In the genomic region with DNA sequence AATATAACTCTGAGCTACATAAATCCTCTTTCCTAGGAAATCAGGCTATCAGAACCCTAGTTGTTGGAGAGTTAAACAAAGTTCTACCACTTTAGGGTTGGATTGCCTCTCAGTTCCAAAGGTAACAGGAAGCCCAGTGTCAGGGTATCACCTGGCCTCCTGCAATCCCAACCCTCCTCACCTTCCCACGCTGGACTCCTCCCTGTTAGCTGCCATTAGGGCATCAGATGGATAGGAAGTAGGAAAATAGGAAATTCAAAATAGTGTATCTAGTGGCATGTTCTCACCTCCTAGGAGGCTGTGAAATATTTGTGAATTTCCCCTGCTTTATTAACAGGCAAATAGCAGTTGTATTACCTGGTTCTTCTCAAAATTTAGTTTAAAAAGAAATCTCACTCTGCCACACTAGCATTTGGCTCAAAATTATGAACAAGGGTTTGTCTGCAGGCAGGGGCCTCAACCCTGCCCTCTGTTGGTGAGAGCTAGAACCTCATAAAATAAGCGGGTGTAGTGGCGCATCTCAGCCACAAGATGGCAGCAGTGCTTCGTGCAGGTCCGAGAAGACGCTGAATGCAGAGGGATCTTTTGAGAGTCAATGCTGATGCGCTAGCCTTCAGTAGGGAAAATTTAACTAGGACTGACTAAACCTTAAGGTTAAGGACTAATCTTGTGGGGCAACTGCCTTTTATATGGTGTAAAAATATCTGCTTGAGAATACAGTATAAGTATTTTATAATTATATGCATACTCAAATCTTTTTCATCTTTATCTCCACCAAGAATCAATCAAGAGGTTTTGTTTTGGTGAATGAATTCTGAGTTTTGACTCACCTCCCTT, we compare ENCODE assay signal across 8 cellular contexts.
A peak's percentile ranks its signal among the peaks of the same experiment; 100 is the strongest.
DNase-seq lines count a peak whose midpoint lies in the region; ATAC-seq and TF ChIP-seq lines count a peak whose summit lies in the region.

No MANE protein-coding gene starts in this region.

- H3K36me3 Mint-ChIP-seq in activated T-helper 2 cell treated with anti-CD3 and anti-CD28 coated beads, Interferon-gamma antibody, Interleukin-2, Interleukin-4, amounts not matched to agents 10 μg/mL and 5 μg/mL and 100 μg/mL, durations not matched to agents 14 hours and 24 hours and 36 hours (ENCODE audit: low read depth): no peaks in the 10 kb centered on the region

- intact Hi-C loops in activated T-helper 2 cell treated with anti-CD3 and anti-CD28 coated beads, Interferon-gamma antibody, Interleukin-2, Interleukin-4, amounts not matched to agents 10 μg/mL and 5 μg/mL and 100 μg/mL, durations not matched to agents 14 hours and 24 hours and 36 hours (cut with micrococcal nuclease): loop anchor here (1.0 to 10.0 kb wide), 5 partner anchors 103 to 915 kb away; no protein-coding TSS in a partner anchor

- H3K36me3 ChIP-seq in MG63 (no peaks in the 10 kb centered on the region), RWPE2 (ENCODE audit: low read depth) (no peaks in the 10 kb centered on the region), osteoblast (ENCODE audit: insufficient read depth, low read length) (no peaks in the 10 kb centered on the region), tibial nerve (no peaks in the 10 kb centered on the region)

- WGBS in tibial nerve, 2 donors: 7 to 8% methylated on average over 7 of the region's 7 CpGs

- no peak for TF ChIP-seq EP300 in tibial nerve (IDR thresholded peaks at IDR 0.05)

- no peak overlapping the region for H3K27ac Mint-ChIP-seq in activated T-helper 2 cell treated with anti-CD3 and anti-CD28 coated beads, Interferon-gamma antibody, Interleukin-2, Interleukin-4, amounts not matched to agents 10 μg/mL and 5 μg/mL and 100 μg/mL, durations not matched to agents 14 hours and 24 hours and 36 hours

- H3K4me3 Mint-ChIP-seq in activated T-helper 2 cell treated with anti-CD3 and anti-CD28 coated beads, Interferon-gamma antibody, Interleukin-2, Interleukin-4, amounts not matched to agents 10 μg/mL and 5 μg/mL and 100 μg/mL, durations not matched to agents 14 hours and 24 hours and 36 hours (ENCODE audit: low read depth): no peak overlapping the region

- H3K4me2 ChIP-seq in osteoblast (ENCODE audit: insufficient read depth, low read length): no peak overlapping the region

- no peaks in the 10 kb centered on the region for H3K9me3 Mint-ChIP-seq in activated T-helper 2 cell treated with anti-CD3 and anti-CD28 coated beads, Interferon-gamma antibody, Interleukin-2, Interleukin-4, amounts not matched to agents 10 μg/mL and 5 μg/mL and 100 μg/mL, durations not matched to agents 14 hours and 24 hours and 36 hours

- H3K79me2 ChIP-seq in osteoblast (ENCODE audit: insufficient read depth, low read length): no peaks in the 10 kb centered on the region

- no peaks in the 10 kb centered on the region for H3K4me1 Mint-ChIP-seq in activated T-helper 2 cell treated with anti-CD3 and anti-CD28 coated beads, Interferon-gamma antibody, Interleukin-2, Interleukin-4, amounts not matched to agents 10 μg/mL and 5 μg/mL and 100 μg/mL, durations not matched to agents 14 hours and 24 hours and 36 hours (ENCODE audit: low read depth)

- no peaks in the 10 kb centered on the region for H4K20me1 ChIP-seq in osteoblast (ENCODE audit: insufficient read depth, low read length)

- no peaks in the 10 kb centered on the region for H3K9me3 ChIP-seq in MG63
- H3K9me3 ChIP-seq in RWPE2 (ENCODE audit: severe bottlenecking): no peaks in the 10 kb centered on the region
- H3K9me3 ChIP-seq in osteoblast (ENCODE audit: low read depth, low read length): no peaks in the 10 kb centered on the region
- H3K9me3 ChIP-seq in tibial nerve: no peaks in the 10 kb centered on the region

- peak; percentile 46; the same call in 2 of the 3 replicates for ATAC-seq in RWPE2 (ENCODE audit: low read depth)

- H3K27ac ChIP-seq in RWPE2 (ENCODE audit: poor library complexity, severe bottlenecking) (no peak overlapping the region), osteoblast (ENCODE audit: low read depth, low read length) (no peak overlapping the region), tibial nerve (no peak overlapping the region)

- no peak overlapping the region for H2AFZ ChIP-seq in osteoblast (ENCODE audit: low read length)

- TF ChIP-seq POLR2A in tibial nerve (IDR thresholded peaks at IDR 0.05): no peak

- H3K27me3 ChIP-seq in MG63 (no peaks in the 10 kb centered on the region), RWPE2 (ENCODE audit: insufficient read depth, poor library complexity, severe bottlenecking) (no peaks in the 10 kb centered on the region), osteoblast (ENCODE audit: insufficient read depth, low read length) (no peaks in the 10 kb centered on the region), tibial nerve (peaks cover 0 to 3% of the 10 kb centered on the region in 2 donors)

- H3K4me3 ChIP-seq in MG63 (no peak overlapping the region), RWPE2 (ENCODE audit: severe bottlenecking) (no peak overlapping the region), osteoblast (ENCODE audit: insufficient read depth, low read length) (no peak overlapping the region), tibial nerve (no peak overlapping the region)

- peak; percentile 100 for TF ChIP-seq CTCF in RWPE2 (IDR thresholded peaks at IDR 0.05; ENCODE audit: poor library complexity, severe bottlenecking)
- TF ChIP-seq CTCF in osteoblast (IDR thresholded peaks at IDR 0.05; ENCODE audit: extremely low read depth, low read depth, low read length): peak; percentile 100
- TF ChIP-seq CTCF in tibial nerve (IDR thresholded peaks at IDR 0.05): peak; percentile 99 to 100 (median 100)

- H3K4me1 ChIP-seq in RWPE2 (ENCODE audit: insufficient read depth, poor library complexity, severe bottlenecking) (no peaks in the 10 kb centered on the region), osteoblast (ENCODE audit: insufficient read depth, low read length) (peaks cover 7% of the 10 kb centered on the region), tibial nerve (no peaks in the 10 kb centered on the region)

- DNase-seq in GM04503 (ENCODE audit: low read depth) (peak; percentile 32), HCEC 1CT (peak; percentile 67), MG63 (peak; percentile 17), RWPE2 (ENCODE audit: low spot score) (no peak), foreskin melanocyte (peak; percentile 62), osteoblast (ENCODE audit: insufficient read length, low spot score, missing footprints) (peak; percentile 87), tibial nerve (ENCODE audit: low spot score in 2 of 2) (peak; percentile 61 to 76)
- peak; percentile 71 for DNase-seq in activated T-helper 2 cell treated with anti-CD3 and anti-CD28 coated beads, Interferon-gamma antibody, Interleukin-2, Interleukin-4, amounts not matched to agents 10 μg/mL and 5 μg/mL and 100 μg/mL, durations not matched to agents 14 hours and 24 hours and 36 hours (ENCODE audit: low spot score)

- H3K27me3 Mint-ChIP-seq in activated T-helper 2 cell treated with anti-CD3 and anti-CD28 coated beads, Interferon-gamma antibody, Interleukin-2, Interleukin-4, amounts not matched to agents 10 μg/mL and 5 μg/mL and 100 μg/mL, durations not matched to agents 14 hours and 24 hours and 36 hours (ENCODE audit: low read depth): peaks cover 14% of the 10 kb centered on the region
